ENCODE assay signal across 9 cellular contexts in the genomic region with DNA sequence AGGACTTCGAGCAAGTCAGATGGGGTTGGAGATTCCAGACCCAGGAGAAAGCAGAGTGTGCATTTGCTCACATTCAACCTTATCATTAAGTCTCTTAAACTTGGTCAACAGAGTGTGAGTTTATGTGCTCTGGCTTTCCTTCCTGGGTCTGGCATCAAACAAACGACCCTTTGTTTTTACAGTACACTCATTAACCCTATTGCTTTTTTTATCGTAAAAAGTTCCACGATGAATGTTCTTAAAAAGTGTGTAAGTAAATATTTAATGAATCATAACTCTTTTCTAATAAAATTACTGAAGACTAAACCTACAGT. TPM values are rescaled to one million over a fixed set of nuclear protein-coding genes. Genes with fewer than 3 reads are reported as not detected.
DNase-seq lines count a peak whose midpoint lies in the region; TF ChIP-seq lines count a peak whose summit lies in the region.
"Had no signal": no experiment of that assay in that cellular context is flagged by ENCODE, and none has a peak within 500 bp of the region (broad histone marks: within the 10 kb centered on the region; RNA-seq: fewer than 3 reads in every experiment).

No MANE protein-coding gene starts in this region.

- peaks cover 0 to 36% (median 18%) of the 10 kb centered on the region in 4 donors for H3K4me1 ChIP-seq in sigmoid colon

- H3K27me3 ChIP-seq in sigmoid colon, result no peaks in the 10 kb centered on the region

- DNase-seq in T-helper 2 cell treated with Interferon-gamma antibody and Interleukin-4, amounts not matched to agents 5 μg/mL and 100 μg/mL, for 36 hours (ENCODE audit: low spot score), result no peak
- no peak for DNase-seq in T-helper 2 cell
- peak; percentile 26 for DNase-seq in SK-MEL-5 (ENCODE audit: low read depth, low spot score)
- no peak for DNase-seq in fibroblast of pulmonary artery (ENCODE audit: low read depth)
- DNase-seq in NCI-H774 (lab: John Stamatoyannopoulos, UW), result no peak
- no peak for DNase-seq in stimulated activated CD4-positive, alpha-beta T cell treated with anti-CD3 and anti-CD28 coated beads, Interleukin-4, amount 100 ng/mL, for 1 hour
- DNase-seq in sigmoid colon, result no peak
- DNase-seq: mucosa of descending colon had no signal

- H3K9me3 Mint-ChIP-seq in T-helper 2 cell treated with Interferon-gamma antibody and Interleukin-4, amounts not matched to agents 5 μg/mL and 100 μg/mL, for 36 hours, result no peaks in the 10 kb centered on the region

- TF ChIP-seq CTCF in fibroblast of pulmonary artery (IDR thresholded peaks at IDR 0.05; ENCODE audit: low read length, missing control alignments), result no peak
- no peak for TF ChIP-seq CTCF in sigmoid colon (IDR thresholded peaks at IDR 0.05)

- H3K4me3 ChIP-seq in fibroblast of pulmonary artery (replicated peaks; ENCODE audit: low read depth, low read length), result peak overlapping the region; percentile 79
- peak overlapping the region in 6 of 7 experiments; percentile 55 to 87 (median 74) for H3K4me3 ChIP-seq in skin epidermis
- H3K4me3 ChIP-seq in sigmoid colon, result peak overlapping the region in 1 of 4 donors; percentile 89
- H3K4me3 ChIP-seq: mucosa of descending colon had no signal

- H3K9me3 ChIP-seq in sigmoid colon, result no peaks in the 10 kb centered on the region
- H3K9me3 ChIP-seq: mucosa of descending colon had no signal

- H3K4me3 Mint-ChIP-seq in T-helper 2 cell treated with Interferon-gamma antibody and Interleukin-4, amounts not matched to agents 5 μg/mL and 100 μg/mL, for 36 hours, result peak overlapping the region; percentile 95

- no peak for TF ChIP-seq POLR2A in sigmoid colon (IDR thresholded peaks at IDR 0.05)

- H3K27ac ChIP-seq in skin epidermis (peak overlapping the region in 10 of 21 experiments; percentile 68 to 89 (median 84)), sigmoid colon (peak overlapping the region in 2 of 4 donors; percentile 78 to 82)

- H3K36me3 Mint-ChIP-seq in T-helper 2 cell treated with Interferon-gamma antibody and Interleukin-4, amounts not matched to agents 5 μg/mL and 100 μg/mL, for 36 hours (ENCODE audit: low read depth), result peaks cover 12% of the 10 kb centered on the region

- no peaks in the 10 kb centered on the region for H3K36me3 ChIP-seq in sigmoid colon

- peak overlapping the region; percentile 92 for H3K27ac Mint-ChIP-seq in T-helper 2 cell treated with Interferon-gamma antibody and Interleukin-4, amounts not matched to agents 5 μg/mL and 100 μg/mL, for 36 hours

- H3K4me1 Mint-ChIP-seq in T-helper 2 cell treated with Interferon-gamma antibody and Interleukin-4, amounts not matched to agents 5 μg/mL and 100 μg/mL, for 36 hours (ENCODE audit: low read depth), result peaks cover 53% of the 10 kb centered on the region

- in situ Hi-C loops in SK-MEL-5 (cut with HindIII; ENCODE audit: low pct_unique_long_range_greater_than_20kb, low sequenced_read_pairs), result no loop called here

- intact Hi-C loops in sigmoid colon (cut with DNase I), result loop anchor here (5.0 kb wide), 3 partner anchors 68 to 172 kb away; no protein-coding TSS in a partner anchor

- TF ChIP-seq EP300 in sigmoid colon (IDR thresholded peaks at IDR 0.05), result no peak

- WGBS in sigmoid colon, 2 donors, result 6 to 34% methylated on average over 4 of the region's 4 CpGs

- H3K27me3 Mint-ChIP-seq in T-helper 2 cell treated with Interferon-gamma antibody and Interleukin-4, amounts not matched to agents 5 μg/mL and 100 μg/mL, for 36 hours (ENCODE audit: low read depth), result no peaks in the 10 kb centered on the region

RNA-seq across cellular contexts. Expression of a gene that starts 2.5 kb away (rescaled TPM):
- total RNA-seq in SK-MEL-5 (2014; rRNA removed; shearing (Covaris generic)), result 60.6 and 72.8 TPM in 2 replicates
- 91.3 and 103 TPM in 2 replicates for polyA plus RNA-seq in SK-MEL-5 (2015; cell fraction: cytosol; rRNA removed)
- 148 and 214 TPM in 2 replicates for polyA plus RNA-seq in SK-MEL-5 (2015; cell fraction: nucleus; rRNA removed)
- total RNA-seq in sigmoid colon, result 10 to 100 TPM; 56.9 to 81.4 (median 67.9) TPM
- polyA plus RNA-seq in sigmoid colon, result 10 to 100 TPM in 2 of 3 donors, 1 to 10 TPM in 1; 2.3 to 43.9 (median 35.4) TPM
